In genomic region chr14:58979325-58979724, GRCh38 we compare ENCODE assay signal across 23 cellular contexts.
"Had no signal": no experiment of that assay in that cellular context is flagged by ENCODE, and none has a peak within 500 bp of the region (broad histone marks: within the 10 kb centered on the region; RNA-seq: fewer than 3 reads in every experiment).

No MANE protein-coding gene starts in this region.

- H3K9me3 ChIP-seq: breast epithelium, esophagus squamous epithelium, gastrocnemius medialis, lower lobe of right lung, testis, vagina had no signal

- H3K36me3 Mint-ChIP-seq: activated naive CD8-positive, alpha-beta T cell treated with anti-CD3 and anti-CD28 coated beads for 36 hours; naive thymus-derived CD4-positive, alpha-beta T cell; stimulated activated memory B cell treated with anti-CD40 and anti-IgM and Interleukin-4, amounts not matched to agents 10 μg/mL and 1 μg/mL and 100 μg/mL, for 72 hours had no signal

- H3K4me1 ChIP-seq: breast epithelium, esophagus squamous epithelium, gastrocnemius medialis, lower lobe of right lung, vagina had no signal

- H3K27ac ChIP-seq: breast epithelium, esophagus squamous epithelium, gastrocnemius medialis, lower lobe of right lung, testis, vagina had no signal

- H3K36me3 ChIP-seq: breast epithelium, esophagus squamous epithelium, gastrocnemius medialis, lower lobe of right lung, vagina had no signal

- H3K4me3 Mint-ChIP-seq: activated naive CD8-positive, alpha-beta T cell treated with anti-CD3 and anti-CD28 coated beads for 36 hours; activated T-cell treated with anti-CD3 and anti-CD28 coated beads, Interleukin-2, amount 50 U/mL, for 24 hours; endodermal cell; stimulated activated memory B cell treated with anti-CD40 and anti-IgM and Interleukin-4, amounts not matched to agents 10 μg/mL and 1 μg/mL and 100 μg/mL, for 72 hours; type B pancreatic cell had no signal

- H3K27ac Mint-ChIP-seq: activated naive CD8-positive, alpha-beta T cell treated with anti-CD3 and anti-CD28 coated beads for 36 hours; activated T-cell treated with anti-CD3 and anti-CD28 coated beads, Interleukin-2, amount 50 U/mL, for 24 hours; activated T-helper 2 cell treated with anti-CD3 and anti-CD28 coated beads, Interferon-gamma antibody, Interleukin-2, Interleukin-4, amounts not matched to agents 10 μg/mL and 5 μg/mL and 100 μg/mL, durations not matched to agents 14 hours and 24 hours and 36 hours; endodermal cell; naive thymus-derived CD4-positive, alpha-beta T cell; stimulated activated memory B cell treated with anti-CD40 and anti-IgM and Interleukin-4, amounts not matched to agents 10 μg/mL and 1 μg/mL and 100 μg/mL, for 72 hours; type B pancreatic cell had no signal

- H3K27me3 Mint-ChIP-seq: activated naive CD8-positive, alpha-beta T cell treated with anti-CD3 and anti-CD28 coated beads for 36 hours; activated T-cell treated with anti-CD3 and anti-CD28 coated beads, Interleukin-2, amount 50 U/mL, for 24 hours; naive thymus-derived CD4-positive, alpha-beta T cell; stimulated activated memory B cell treated with anti-CD40 and anti-IgM and Interleukin-4, amounts not matched to agents 10 μg/mL and 1 μg/mL and 100 μg/mL, for 72 hours; type B pancreatic cell had no signal

- FAIRE-seq: astrocyte, small intestine had no signal

- DNase-seq: activated naive CD4-positive, alpha-beta T cell treated with Interleukin-2 at 50 U/mL for 16 hours; activated naive CD8-positive, alpha-beta T cell treated with anti-CD3 and anti-CD28 coated beads for 36 hours; activated T-cell treated with anti-CD3 and anti-CD28 coated beads, Interleukin-2, amount 50 U/mL, for 24 hours; cortex of kidney; endodermal cell; esophagus squamous epithelium; gastrocnemius medialis; head of caudate nucleus; islet precursor cell; left colon; lower lobe of right lung; naive thymus-derived CD4-positive, alpha-beta T cell; small intestine; stimulated activated CD4-positive, alpha-beta T cell treated with anti-CD3 and anti-CD28 coated beads, Interleukin-2, amount 100 ng/mL, for 24 hours; T-helper 9 cell; testis had no signal

- ATAC-seq: gastrocnemius medialis; left colon; lower lobe of right lung; naive thymus-derived CD4-positive, alpha-beta T cell; sciatic nerve; stimulated activated memory B cell treated with anti-CD40 and anti-IgM and Interleukin-4, amounts not matched to agents 10 μg/mL and 1 μg/mL and 100 μg/mL, for 72 hours had no signal

- H3K27me3 ChIP-seq: breast epithelium, esophagus squamous epithelium, gastrocnemius medialis, testis, vagina had no signal

- H3K9me3 Mint-ChIP-seq: activated naive CD8-positive, alpha-beta T cell treated with anti-CD3 and anti-CD28 coated beads for 36 hours; activated T-cell treated with anti-CD3 and anti-CD28 coated beads, Interleukin-2, amount 50 U/mL, for 24 hours; activated T-helper 2 cell treated with anti-CD3 and anti-CD28 coated beads, Interferon-gamma antibody, Interleukin-2, Interleukin-4, amounts not matched to agents 10 μg/mL and 5 μg/mL and 100 μg/mL, durations not matched to agents 14 hours and 24 hours and 36 hours; naive thymus-derived CD4-positive, alpha-beta T cell had no signal

- H3K4me3 ChIP-seq: breast epithelium, esophagus squamous epithelium, gastrocnemius medialis, lower lobe of right lung, testis, vagina had no signal

- H3K4me1 Mint-ChIP-seq: activated naive CD8-positive, alpha-beta T cell treated with anti-CD3 and anti-CD28 coated beads for 36 hours; stimulated activated memory B cell treated with anti-CD40 and anti-IgM and Interleukin-4, amounts not matched to agents 10 μg/mL and 1 μg/mL and 100 μg/mL, for 72 hours had no signal
